ENCODE assay signal across 10 cellular contexts in the genomic region with DNA sequence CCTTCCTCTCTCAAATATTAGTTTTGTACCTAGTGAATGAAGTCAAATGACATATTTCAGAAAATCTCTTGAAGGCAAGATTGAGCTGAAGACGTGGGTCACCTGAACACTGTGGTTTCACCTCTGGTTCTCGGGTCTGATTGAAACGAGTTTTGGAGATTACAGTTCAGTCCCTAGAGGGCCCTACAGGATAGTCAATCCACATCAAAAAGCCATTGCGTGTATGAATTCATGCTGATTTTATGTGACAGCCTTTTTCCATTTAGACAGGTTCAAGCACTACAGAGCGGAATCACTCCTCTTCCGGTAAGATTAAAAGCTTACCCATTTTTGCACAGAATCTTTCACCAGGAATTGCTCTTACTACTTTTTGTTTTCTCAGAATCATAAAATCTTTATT.
A peak's percentile ranks its signal among the peaks of the same experiment; 100 is the strongest.
DNase-seq lines count a peak whose midpoint lies in the region; ATAC-seq, FAIRE-seq and TF ChIP-seq lines count a peak whose summit lies in the region.
"Had no signal": no experiment of that assay in that cellular context is flagged by ENCODE, and none has a peak within 500 bp of the region (broad histone marks: within the 10 kb centered on the region; RNA-seq: fewer than 3 reads in every experiment).

No MANE protein-coding gene starts in this region.

- POLR2A ChIA-PET in HepG2 (lab: Yijun Ruan, JAX): no interaction called here

- TF ChIP-seq RAD21 in HepG2 (CRISPR knock-in tag; IDR thresholded peaks at IDR 0.05): no peak

- H3K4me1 ChIP-seq in HepG2 (ENCODE audit: insufficient read depth, low read length) (no peaks in the 10 kb centered on the region), right lobe of liver (no peaks in the 10 kb centered on the region), OCI-LY3 (ENCODE audit: low read length) (no peaks in the 10 kb centered on the region), ascending aorta (no peaks in the 10 kb centered on the region)

- H3K4me2 ChIP-seq in HepG2 (ENCODE audit: low read depth, low read length): no peak overlapping the region
- H3K4me2 ChIP-seq in OCI-LY3 (ENCODE audit: low read length): no peak overlapping the region

- H3K79me2 ChIP-seq in HepG2 (ENCODE audit: insufficient read depth, low read length) (no peaks in the 10 kb centered on the region), OCI-LY3 (ENCODE audit: low read length) (no peaks in the 10 kb centered on the region)

- BruUV-seq in HepG2 (replicated peaks; lab: Mats Ljungman, UMichigan): no TSS peak

- peak; percentile 26 for FAIRE-seq in HepG2 (lab: Jason Lieb, UNC)
- FAIRE-seq: colon had no signal

- in situ Hi-C loops in HepG2 (cut with HindIII; ENCODE audit: extremely low pct_ligation_motif_present, low pct_unique_long_range_greater_than_20kb): no loop called here

- ATAC-seq in HepG2 (peak; percentile 57), right lobe of liver (no peak), Right ventricle myocardium inferior (no peak)

- TF ChIP-seq CTCF in HepG2 (CRISPR knock-in tag; IDR thresholded peaks at IDR 0.05) (peak; percentile 46), right lobe of liver (IDR thresholded peaks at IDR 0.05) (peak in 2 of 4 donors; percentile 14 to 23), OCI-LY3 (IDR thresholded peaks at IDR 0.05; ENCODE audit: low read depth, low read length) (peak; percentile 50), ascending aorta (IDR thresholded peaks at IDR 0.05) (no peak)

- H3K27me3 ChIP-seq in HepG2 (ENCODE audit: control insufficient read depth in 1 of 2, insufficient read depth in 2 of 2, low read length in 2 of 2) (no peaks in the 10 kb centered on the region), right lobe of liver (no peaks in the 10 kb centered on the region), OCI-LY3 (ENCODE audit: low read depth, low read length) (no peaks in the 10 kb centered on the region), ascending aorta (no peaks in the 10 kb centered on the region)

- H3K4me3 ChIP-seq in HepG2 (replicated peaks in 1 of 3; ENCODE audit: insufficient read depth in 1 of 3, low read depth in 2 of 3, low read length in 3 of 3) (no peak overlapping the region), right lobe of liver (no peak overlapping the region), OCI-LY3 (ENCODE audit: low read length) (no peak overlapping the region), ascending aorta (no peak overlapping the region)

- WGBS in HepG2 (ENCODE audit: low lambda C conversion rate): 21% methylated on average over 6 of the region's 6 CpGs
- WGBS in right lobe of liver (ENCODE audit: insufficient coverage, low coverage, low lambda C conversion rate, missing lambda C conversion rate): 26% methylated on average over 6 of the region's 6 CpGs

- H2AFZ ChIP-seq in HepG2 (ENCODE audit: low read length): no peak overlapping the region
- H2AFZ ChIP-seq in OCI-LY3 (ENCODE audit: low read depth, low read length): no peak overlapping the region

- TF ChIP-seq POLR2A in HepG2 (IDR thresholded peaks at IDR 0.05; ENCODE audit: insufficient read depth in 1 of 2, low read depth in 2 of 2, low read length in 2 of 2): no peak
- no peak for TF ChIP-seq POLR2A in right lobe of liver (IDR thresholded peaks at IDR 0.05)
- no peak for TF ChIP-seq POLR2A in erythroblast (IDR thresholded peaks at IDR 0.05; ENCODE audit: low read length)

- H3K27ac ChIP-seq in HepG2 (ENCODE audit: extremely low read length, insufficient read depth, low read length) (no peak overlapping the region), right lobe of liver (no peak overlapping the region), OCI-LY3 (ENCODE audit: low read length) (no peak overlapping the region), ascending aorta (no peak overlapping the region)

- no peaks in the 10 kb centered on the region for H4K20me1 ChIP-seq in HepG2 (ENCODE audit: insufficient read depth, low read length)
- no peaks in the 10 kb centered on the region for H4K20me1 ChIP-seq in OCI-LY3 (ENCODE audit: insufficient read depth, low read length)

- no peak for TF ChIP-seq EP300 in HepG2 (IDR thresholded peaks at IDR 0.05; ENCODE audit: low read depth in 2 of 2, low read length in 2 of 2)
- TF ChIP-seq EP300 in HepG2 (CRISPR knock-in tag; IDR thresholded peaks at IDR 0.05; ENCODE audit: borderline replicate concordance): no peak

- H3K36me3 ChIP-seq in HepG2 (replicated peaks in 1 of 2; ENCODE audit: control insufficient read depth in 1 of 2, insufficient read depth in 2 of 2, low read length in 2 of 2): no peaks in the 10 kb centered on the region
- H3K36me3 ChIP-seq in right lobe of liver: no peaks in the 10 kb centered on the region
- no peaks in the 10 kb centered on the region for H3K36me3 ChIP-seq in OCI-LY3 (replicated peaks; ENCODE audit: low read depth, low read length)
- no peaks in the 10 kb centered on the region for H3K36me3 ChIP-seq in ascending aorta

- DNase-seq in HepG2 (ENCODE audit: low spot score) (no peak), right lobe of liver (no peak), erythroblast (lab: John Stamatoyannopoulos, UW) (peak; percentile 40 to 41), stromal cell of bone marrow (ENCODE audit: low read depth) (peak; percentile 10), ascending aorta (ENCODE audit: low spot score in 2 of 2) (no peak), Right ventricle myocardium inferior (ENCODE audit: missing footprints) (no peak), activated gamma-delta T cell treated with Interleukin-2 at 50 U/mL for 16 hours (no peak)
- DNase-seq: NCI-H226 had no signal

- CTCF ChIA-PET in HepG2 (lab: Yijun Ruan, JAX; ENCODE audit: low intra/inter-chr PET ratio, low total read pairs): no interaction called here

- H3K9me3 ChIP-seq in HepG2 (ENCODE audit: low read length) (no peaks in the 10 kb centered on the region), right lobe of liver (no peaks in the 10 kb centered on the region), OCI-LY3 (ENCODE audit: insufficient read depth, low read length) (no peaks in the 10 kb centered on the region), ascending aorta (no peaks in the 10 kb centered on the region)

- no peak overlapping the region for H3K9ac ChIP-seq in HepG2 (ENCODE audit: insufficient read depth, low read depth, low read length)
- H3K9ac ChIP-seq in OCI-LY3 (ENCODE audit: low read length): no peak overlapping the region

- intact Hi-C loops in HepG2 (cut with micrococcal nuclease; ENCODE audit: unreplicated experiment) (loop anchor here (1.0 kb wide), 1 partner anchor 140 kb away; no protein-coding TSS in a partner anchor), right lobe of liver (cut with DNase I) (no loop called here), ascending aorta (cut with DNase I) (loop anchor here (5.0 kb wide), 1 partner anchor 142 kb away; no protein-coding TSS in a partner anchor), Right ventricle myocardium inferior (cut with DNase I) (loop anchor here (10.0 kb wide), 1 partner anchor 145 kb away; no protein-coding TSS in a partner anchor)

TF ChIP-seq in HepG2, 621 proteins besides CTCF, POLR2A, EP300 and RAD21:
- TF ChIP-seq, protein P1, sequence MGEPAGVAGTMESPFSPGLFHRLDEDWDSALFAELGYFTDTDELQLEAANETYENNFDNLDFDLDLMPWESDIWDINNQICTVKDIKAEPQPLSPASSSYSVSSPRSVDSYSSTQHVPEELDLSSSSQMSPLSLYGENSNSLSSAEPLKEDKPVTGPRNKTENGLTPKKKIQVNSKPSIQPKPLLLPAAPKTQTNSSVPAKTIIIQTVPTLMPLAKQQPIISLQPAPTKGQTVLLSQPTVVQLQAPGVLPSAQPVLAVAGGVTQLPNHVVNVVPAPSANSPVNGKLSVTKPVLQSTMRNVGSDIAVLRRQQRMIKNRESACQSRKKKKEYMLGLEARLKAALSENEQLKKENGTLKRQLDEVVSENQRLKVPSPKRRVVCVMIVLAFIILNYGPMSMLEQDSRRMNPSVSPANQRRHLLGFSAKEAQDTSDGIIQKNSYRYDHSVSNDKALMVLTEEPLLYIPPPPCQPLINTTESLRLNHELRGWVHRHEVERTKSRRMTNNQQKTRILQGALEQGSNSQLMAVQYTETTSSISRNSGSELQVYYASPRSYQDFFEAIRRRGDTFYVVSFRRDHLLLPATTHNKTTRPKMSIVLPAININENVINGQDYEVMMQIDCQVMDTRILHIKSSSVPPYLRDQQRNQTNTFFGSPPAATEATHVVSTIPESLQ (CRISPR knock-in tag; conservative IDR thresholded peaks at IDR 0.05): no peak
- TF ChIP-seq EZH2 (conservative IDR thresholded peaks at IDR 0.05; ENCODE audit: low read depth, low read length): no peak
- TF ChIP-seq ZBTB8A (CRISPR knock-in tag; IDR thresholded peaks at IDR 0.05; ENCODE audit: borderline replicate concordance, low read depth): no peak
- TF ChIP-seq ZNF879 (CRISPR knock-in tag; IDR thresholded peaks at IDR 0.05): no peak
- TF ChIP-seq ZNF274 (CRISPR knock-in tag; IDR thresholded peaks at IDR 0.05): no peak
- no peak for TF ChIP-seq ZBTB38 (CRISPR knock-in tag; IDR thresholded peaks at IDR 0.05)
- peak; percentile 48 for TF ChIP-seq STAG1 (CRISPR knock-in tag; IDR thresholded peaks at IDR 0.05)
- peak; percentile 22; the same call in 1 of the 2 replicates for TF ChIP-seq SMC3 (IDR thresholded peaks at IDR 0.05; ENCODE audit: low read length)
- no peak for TF ChIP-seq RBM39 (IDR thresholded peaks at IDR 0.05; ENCODE audit: low read depth, low read length, poor library complexity, severe bottlenecking)
- TF ChIP-seq NFYB (CRISPR knock-in tag; IDR thresholded peaks at IDR 0.05): no peak
- no peak for TF ChIP-seq MXD3 (CRISPR knock-in tag; IDR thresholded peaks at IDR 0.05)

Comparison
In these comparisons a context has a peak if more than half of its experiments do, and no peak if none do; other contexts are left out.
1. intact Hi-C loops: an anchor here in HepG2 (1.0 kb wide), ascending aorta (5.0 kb wide) and Right ventricle myocardium inferior (10.0 kb wide); none called in right lobe of liver.
2. DNase-seq: peak in erythroblast (2 of 2) and stromal cell of bone marrow (single experiment); none in HepG2 (single experiment), right lobe of liver (0 of 3), ascending aorta (0 of 2), Right ventricle myocardium inferior (single experiment) and activated gamma-delta T cell treated with Interleukin-2 at 50 U/mL for 16 hours (single experiment).
3. CTCF ChIP-seq: peak in HepG2 (single experiment) and OCI-LY3 (single experiment); none in ascending aorta (0 of 3).